Comparison of ENCODE assay signal across 8 cellular contexts in genomic region chr6:15691250-15691869, GRCh38. TPM values are rescaled to one million over a fixed set of nuclear protein-coding genes. Genes with fewer than 3 reads are reported as not detected.
A peak's percentile ranks its signal among the peaks of the same experiment; 100 is the strongest.
DNase-seq lines count a peak whose midpoint lies in the region; ATAC-seq and TF ChIP-seq lines count a peak whose summit lies in the region.

No MANE protein-coding gene starts in this region.

- ATAC-seq in GM21576 (IDR thresholded peaks at IDR 0.05; ENCODE audit: unreplicated experiment) = peak; percentile 93
- peak; percentile 99 to 100 (median 100) for ATAC-seq in natural killer cell
- peak; percentile 94 for ATAC-seq in stimulated activated memory B cell treated with anti-CD40 and anti-IgM and Interleukin-4, amounts not matched to agents 10 μg/mL and 1 μg/mL and 100 μg/mL, for 72 hours

- peaks cover 11 to 18% (median 16%) of the 10 kb centered on the region in 4 donors for H3K4me1 ChIP-seq in esophagus muscularis mucosa

- 17% methylated on average over 23 of the region's 23 CpGs for WGBS in esophagus muscularis mucosa

- TF ChIP-seq CTCF in esophagus muscularis mucosa (IDR thresholded peaks at IDR 0.05) = peak; percentile 98 to 100 (median 99)
- TF ChIP-seq CTCF in natural killer cell (IDR thresholded peaks at IDR 0.05) = peak; percentile 100

- DNase-seq in DMS 273 treated with DMSO at 0.1 percent for 48 hours (lab: John Stamatoyannopoulos, UW) = peak; percentile 59
- DNase-seq in Jurkat, Clone E6-1 (ENCODE audit: low read depth, low spot score) = peak; percentile 81
- peak; percentile 56 for DNase-seq in OCI-M2 (lab: John Stamatoyannopoulos, UW; ENCODE audit: unreplicated experiment)
- DNase-seq in activated T-cell treated with anti-CD3 and anti-CD28 coated beads for 4 hours = peak; percentile 64
- DNase-seq in esophagus muscularis mucosa (ENCODE audit: extremely low spot score) = peak; percentile 94
- DNase-seq in natural killer cell = peak; percentile 73

- H3K36me3 Mint-ChIP-seq in natural killer cell = no peaks in the 10 kb centered on the region
- no peaks in the 10 kb centered on the region for H3K36me3 Mint-ChIP-seq in stimulated activated memory B cell treated with anti-CD40 and anti-IgM and Interleukin-4, amounts not matched to agents 10 μg/mL and 1 μg/mL and 100 μg/mL, for 72 hours

- peaks cover 8 to 9% of the 10 kb centered on the region in 2 donors for H3K4me1 Mint-ChIP-seq in natural killer cell
- peaks cover 10% of the 10 kb centered on the region for H3K4me1 Mint-ChIP-seq in stimulated activated memory B cell treated with anti-CD40 and anti-IgM and Interleukin-4, amounts not matched to agents 10 μg/mL and 1 μg/mL and 100 μg/mL, for 72 hours

- no peak overlapping the region for H3K4me3 ChIP-seq in Jurkat, Clone E6-1 (ENCODE audit: low read length)
- H3K4me3 ChIP-seq in esophagus muscularis mucosa = peak overlapping the region; percentile 29 to 47 (median 39)

- H3K36me3 ChIP-seq in esophagus muscularis mucosa = no peaks in the 10 kb centered on the region

- peak overlapping the region; percentile 17 for H3K4me3 Mint-ChIP-seq in natural killer cell
- peak overlapping the region; percentile 62 for H3K4me3 Mint-ChIP-seq in stimulated activated memory B cell treated with anti-CD40 and anti-IgM and Interleukin-4, amounts not matched to agents 10 μg/mL and 1 μg/mL and 100 μg/mL, for 72 hours

- no peak for TF ChIP-seq POLR2A in esophagus muscularis mucosa (IDR thresholded peaks at IDR 0.05; ENCODE audit: low read depth)

- no peak for TF ChIP-seq EP300 in esophagus muscularis mucosa (IDR thresholded peaks at IDR 0.05)

- peaks cover 10 to 22% of the 10 kb centered on the region in 2 donors for H3K27me3 Mint-ChIP-seq in natural killer cell (ENCODE audit: low read depth in 2 of 2)
- no peaks in the 10 kb centered on the region for H3K27me3 Mint-ChIP-seq in stimulated activated memory B cell treated with anti-CD40 and anti-IgM and Interleukin-4, amounts not matched to agents 10 μg/mL and 1 μg/mL and 100 μg/mL, for 72 hours

- H3K27me3 ChIP-seq in esophagus muscularis mucosa = no peaks in the 10 kb centered on the region

- intact Hi-C loops in esophagus muscularis mucosa (cut with DNase I) = loop anchor here (1.0 kb wide), 2 partner anchors 493 to 515 kb away; no protein-coding TSS in a partner anchor
- intact Hi-C loops in natural killer cell (cut with micrococcal nuclease) = loop anchor here (1.0 to 2.0 kb wide), 3 partner anchors 437 to 515 kb away; partner anchors contain the start of gene MYLIP

- H3K9me3 Mint-ChIP-seq in natural killer cell = no peaks in the 10 kb centered on the region
- H3K9me3 Mint-ChIP-seq in stimulated activated memory B cell treated with anti-CD40 and anti-IgM and Interleukin-4, amounts not matched to agents 10 μg/mL and 1 μg/mL and 100 μg/mL, for 72 hours = no peaks in the 10 kb centered on the region

- H3K27ac ChIP-seq in esophagus muscularis mucosa (replicated peaks in 1 of 4) = peak overlapping the region in 1 of 4 donors; percentile 48

- H3K27ac Mint-ChIP-seq in natural killer cell = peak overlapping the region in 1 of 2 donors; percentile 57
- H3K27ac Mint-ChIP-seq in stimulated activated memory B cell treated with anti-CD40 and anti-IgM and Interleukin-4, amounts not matched to agents 10 μg/mL and 1 μg/mL and 100 μg/mL, for 72 hours = peak overlapping the region; percentile 84

- no peaks in the 10 kb centered on the region for H3K9me3 ChIP-seq in esophagus muscularis mucosa

RNA-seq across cellular contexts. Expression of gene DTNBP1, which starts 28.5 kb away (rescaled TPM):
- 32.2 TPM for polyA plus RNA-seq in Jurkat, Clone E6-1 (2012; ENCODE audit: insufficient read depth, insufficient read length)
- total RNA-seq in esophagus muscularis mucosa = 10 to 100 TPM; 18.3 to 26.8 (median 25.4) TPM
- 10 to 100 TPM; 31.6 to 42.2 (median 38.4) TPM for total RNA-seq in natural killer cell
